Comparison of ENCODE assay signal across 2 cellular contexts in genomic region chr1:43069481-43070050, GRCh38.
A peak's percentile ranks its signal among the peaks of the same experiment; 100 is the strongest.
TF ChIP-seq lines count a peak whose summit lies in the region.

No MANE protein-coding gene starts in this region.

TF ChIP-seq in GM23338, 12 proteins besides CTCF, POLR2A, EP300 and RAD21:
- no peak for TF ChIP-seq REST (IDR thresholded peaks at IDR 0.05; ENCODE audit: unreplicated experiment)
- no peak for TF ChIP-seq STAT1 (IDR thresholded peaks at IDR 0.05; ENCODE audit: unreplicated experiment)
- no peak for TF ChIP-seq ZNF331 (CRISPR knock-in tag; IDR thresholded peaks at IDR 0.05; ENCODE audit: low read depth)
TF ChIP-seq in GM23338: peak in this region for 0.

TF ChIP-seq in HepG2, 621 proteins besides CTCF, POLR2A, EP300 and RAD21 (continued from another document and continues in another):
- TF ChIP-seq MAFK (conservative IDR thresholded peaks at IDR 0.05 in 1 of 2, IDR thresholded peaks at IDR 0.05 in 1 of 2; ENCODE audit: low read length in 2 of 2) (no peak), HIC2 (CRISPR knock-in tag; IDR thresholded peaks at IDR 0.05; ENCODE audit: low read depth) (peak; percentile 65; the same call in 1 of the 2 replicates), ZNF556 (CRISPR knock-in tag; IDR thresholded peaks at IDR 0.05; ENCODE audit: borderline replicate concordance) (no peak), ZNF468 (CRISPR knock-in tag; IDR thresholded peaks at IDR 0.05) (no peak), SOX6 (IDR thresholded peaks at IDR 0.05) (no peak), SOX6 (CRISPR knock-in tag; IDR thresholded peaks at IDR 0.05) (0 out of 2 replicates have a peak, but pooled peaks have one; percentile 19), MZF1 (CRISPR knock-in tag; IDR thresholded peaks at IDR 0.05; ENCODE audit: borderline replicate concordance) (no peak), MTA3 (CRISPR knock-in tag; IDR thresholded peaks at IDR 0.05) (no peak), PHF21A (CRISPR knock-in tag; IDR thresholded peaks at IDR 0.05) (no peak), ARNTL (CRISPR knock-in tag; IDR thresholded peaks at IDR 0.05) (0 out of 2 replicates have a peak, but pooled peaks have one; percentile 42), ZNF253 (CRISPR knock-in tag; IDR thresholded peaks at IDR 0.05; ENCODE audit: borderline replicate concordance) (0 out of 2 replicates have a peak, but pooled peaks have one; percentile 55), HNF1B (CRISPR knock-in tag; IDR thresholded peaks at IDR 0.05) (0 out of 2 replicates have a peak, but pooled peaks have one; percentile 27), ZNF629 (CRISPR knock-in tag; conservative IDR thresholded peaks at IDR 0.05) (peak; percentile 11; the same call in 1 of the 2 replicates), ZFY (CRISPR knock-in tag; IDR thresholded peaks at IDR 0.05) (peak; percentile 78), BCLAF1 (IDR thresholded peaks at IDR 0.05) (no peak), SOX13 (IDR thresholded peaks at IDR 0.05) (no peak), SOX13 (CRISPR knock-in tag; conservative IDR thresholded peaks at IDR 0.05 in 1 of 2, IDR thresholded peaks at IDR 0.05 in 1 of 2) (peak in 1 of 2 experiments; percentile 68; a peak in 2 of 4 replicates), AGO1 (IDR thresholded peaks at IDR 0.05; ENCODE audit: low read depth, low read length, poor library complexity, severe bottlenecking) (no peak), KDM5B (CRISPR knock-in tag; IDR thresholded peaks at IDR 0.05; ENCODE audit: borderline replicate concordance) (no peak), HHEX (CRISPR knock-in tag; IDR thresholded peaks at IDR 0.05) (no peak), MIXL1 (CRISPR knock-in tag; IDR thresholded peaks at IDR 0.05) (no peak), ZNF687 (CRISPR knock-in tag; IDR thresholded peaks at IDR 0.05) (peak; percentile 82), FLYWCH1 (CRISPR knock-in tag; IDR thresholded peaks at IDR 0.05) (no peak), DMAP1 (CRISPR knock-in tag; IDR thresholded peaks at IDR 0.05) (peak; percentile 44; the same call in 1 of the 2 replicates), ZNF816 (CRISPR knock-in tag; IDR thresholded peaks at IDR 0.05; ENCODE audit: borderline replicate concordance) (no peak), PHF8 (CRISPR knock-in tag; IDR thresholded peaks at IDR 0.05) (peak; percentile 36; the same call in 1 of the 2 replicates), MTA1 (CRISPR knock-in tag; IDR thresholded peaks at IDR 0.05; ENCODE audit: borderline replicate concordance) (0 out of 2 replicates have a peak, but pooled peaks have one; percentile 22), PRDM4 (CRISPR knock-in tag; IDR thresholded peaks at IDR 0.05; ENCODE audit: borderline replicate concordance) (no peak), MLX (CRISPR knock-in tag; IDR thresholded peaks at IDR 0.05) (0 out of 2 replicates have a peak, but pooled peaks have one; percentile 18), ZNF788 (CRISPR knock-in tag; IDR thresholded peaks at IDR 0.05; ENCODE audit: borderline replicate concordance) (peak; percentile 63; the same call in 1 of the 2 replicates), MYPOP (CRISPR knock-in tag; IDR thresholded peaks at IDR 0.05) (peak; percentile 44; the same call in 1 of the 2 replicates), ZNF772 (CRISPR knock-in tag; IDR thresholded peaks at IDR 0.05) (peak; percentile 56; the same call in 1 of the 2 replicates), TEAD3 (CRISPR knock-in tag; optimal IDR thresholded peaks at IDR 0.05; ENCODE audit: borderline replicate concordance) (peak; percentile 82), ZNF121 (CRISPR knock-in tag; IDR thresholded peaks at IDR 0.05) (peak; percentile 93), PAXIP1 (CRISPR knock-in tag; conservative IDR thresholded peaks at IDR 0.05) (peak; percentile 39; the same call in 1 of the 2 replicates), BCL6 (CRISPR knock-in tag; IDR thresholded peaks at IDR 0.05) (peak; percentile 18; the same call in 1 of the 2 replicates), PCBP1 (IDR thresholded peaks at IDR 0.05; ENCODE audit: borderline replicate concordance, low read depth, low read length) (no peak), ZBTB7B (CRISPR knock-in tag; IDR thresholded peaks at IDR 0.05) (no peak), MYC (CRISPR knock-in tag; IDR thresholded peaks at IDR 0.05; ENCODE audit: borderline replicate concordance) (peak; percentile 71), ZNF263 (CRISPR knock-in tag; IDR thresholded peaks at IDR 0.05) (peak; percentile 75)
